Comparison of ENCODE assay signal across 1 cellular context in genomic region chr10:118046491-118047362, GRCh38.
TF ChIP-seq lines count a peak whose summit lies in the region.

A gene with protein sequence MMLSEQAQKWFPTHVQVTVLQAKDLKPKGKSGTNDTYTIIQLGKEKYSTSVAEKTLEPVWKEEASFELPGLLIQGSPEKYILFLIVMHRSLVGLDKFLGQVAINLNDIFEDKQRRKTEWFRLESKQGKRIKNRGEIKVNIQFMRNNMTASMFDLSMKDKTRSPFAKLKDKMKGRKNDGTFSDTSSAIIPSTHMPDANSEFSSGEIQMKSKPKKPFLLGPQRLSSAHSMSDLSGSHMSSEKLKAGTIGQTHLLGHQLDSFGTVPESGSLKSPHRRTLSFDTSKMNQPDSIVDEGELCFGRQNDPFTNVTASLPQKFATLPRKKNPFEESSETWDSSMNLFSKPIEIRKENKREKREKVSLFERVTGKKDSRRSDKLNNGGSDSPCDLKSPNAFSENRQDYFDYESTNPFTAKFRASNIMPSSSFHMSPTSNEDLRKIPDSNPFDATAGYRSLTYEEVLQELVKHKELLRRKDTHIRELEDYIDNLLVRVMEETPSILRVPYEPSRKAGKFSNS (minus strand): TSS chr10:118046941. CDS start chr10:118046163, 778 bp downstream.

TF ChIP-seq in HepG2, 621 proteins besides CTCF, POLR2A, EP300 and RAD21 (continued from another document and continues in another):
- TF ChIP-seq ZNF580 (CRISPR knock-in tag; IDR thresholded peaks at IDR 0.05; ENCODE audit: borderline replicate concordance, low read depth) (no peak), HNRNPUL1 (IDR thresholded peaks at IDR 0.05; ENCODE audit: low read depth, low read length) (no peak), CREB1 (IDR thresholded peaks at IDR 0.05) (no peak; the same call in 1 of the 2 replicates), CREB1 (CRISPR knock-in tag; IDR thresholded peaks at IDR 0.05) (no peak), ISX (CRISPR knock-in tag; conservative IDR thresholded peaks at IDR 0.05) (no peak), PHF8 (CRISPR knock-in tag; IDR thresholded peaks at IDR 0.05) (peak; percentile 92), ZNF672 (CRISPR knock-in tag; IDR thresholded peaks at IDR 0.05) (no peak), RBM22 (optimal IDR thresholded peaks at IDR 0.05; ENCODE audit: low read length) (peak; percentile 94), MZF1 (CRISPR knock-in tag; IDR thresholded peaks at IDR 0.05; ENCODE audit: borderline replicate concordance) (no peak), ZNF282 (IDR thresholded peaks at IDR 0.05; ENCODE audit: partially characterized antibody) (no peak), FLYWCH1 (CRISPR knock-in tag; IDR thresholded peaks at IDR 0.05) (no peak), POLR2G (IDR thresholded peaks at IDR 0.05; ENCODE audit: low read depth, low read length) (peak; percentile 76), ZNF7 (CRISPR knock-in tag; IDR thresholded peaks at IDR 0.05) (no peak), ATF1 (CRISPR knock-in tag; IDR thresholded peaks at IDR 0.05) (no peak), ZNF180 (CRISPR knock-in tag; IDR thresholded peaks at IDR 0.05; ENCODE audit: borderline replicate concordance, low read depth) (no peak), ZNF792 (CRISPR knock-in tag; IDR thresholded peaks at IDR 0.05) (0 out of 2 replicates have a peak, but pooled peaks have one; percentile 23), NFRKB (IDR thresholded peaks at IDR 0.05) (no peak), ETV6 (CRISPR knock-in tag; conservative IDR thresholded peaks at IDR 0.05) (no peak), NONO (IDR thresholded peaks at IDR 0.05) (no peak), NONO (CRISPR knock-in tag; conservative IDR thresholded peaks at IDR 0.05) (peak; percentile 46; the same call in 1 of the 2 replicates), ZNF101 (CRISPR knock-in tag; IDR thresholded peaks at IDR 0.05; ENCODE audit: borderline replicate concordance, low read depth) (no peak), TARDBP (CRISPR knock-in tag; IDR thresholded peaks at IDR 0.05) (peak; percentile 13; the same call in 1 of the 2 replicates), TCF12 (IDR thresholded peaks at IDR 0.05) (no peak), TCF12 (CRISPR knock-in tag; IDR thresholded peaks at IDR 0.05) (peak; percentile 42; the same call in 1 of the 2 replicates), BORCS8-MEF2B (CRISPR knock-in tag; IDR thresholded peaks at IDR 0.05) (no peak), HCFC1 (IDR thresholded peaks at IDR 0.05; ENCODE audit: low read depth, low read length) (peak; percentile 52), ZNF564 (CRISPR knock-in tag; IDR thresholded peaks at IDR 0.05) (peak; percentile 33; the same call in 1 of the 2 replicates), ISL2 (CRISPR knock-in tag; IDR thresholded peaks at IDR 0.05) (0 out of 2 replicates have a peak, but pooled peaks have one; percentile 30), ZNF850 (CRISPR knock-in tag; conservative IDR thresholded peaks at IDR 0.05) (no peak), ZZZ3 (CRISPR knock-in tag; IDR thresholded peaks at IDR 0.05; ENCODE audit: borderline replicate concordance) (no peak), ARID2 (CRISPR knock-in tag; IDR thresholded peaks at IDR 0.05; ENCODE audit: borderline replicate concordance) (no peak), SMARCC2 (IDR thresholded peaks at IDR 0.05) (no peak), ZNF142 (CRISPR knock-in tag; IDR thresholded peaks at IDR 0.05) (peak; percentile 57; the same call in 1 of the 2 replicates), IKZF4 (CRISPR knock-in tag; IDR thresholded peaks at IDR 0.05; ENCODE audit: borderline replicate concordance, low read depth, not compliant biosample characterization) (no peak), AKNA (CRISPR knock-in tag; IDR thresholded peaks at IDR 0.05; ENCODE audit: borderline replicate concordance) (no peak), SOX6 (IDR thresholded peaks at IDR 0.05) (no peak), SOX6 (CRISPR knock-in tag; IDR thresholded peaks at IDR 0.05) (no peak), SIN3B (IDR thresholded peaks at IDR 0.05; ENCODE audit: low read length) (no peak), LCORL (IDR thresholded peaks at IDR 0.05) (no peak), LCORL (CRISPR knock-in tag; IDR thresholded peaks at IDR 0.05) (peak; percentile 91), ZNF484 (CRISPR knock-in tag; IDR thresholded peaks at IDR 0.05; ENCODE audit: borderline replicate concordance, low read depth) (no peak), ZNF883 (CRISPR knock-in tag; IDR thresholded peaks at IDR 0.05; ENCODE audit: not compliant biosample characterization) (peak; percentile 18), ZNF207 (IDR thresholded peaks at IDR 0.05; ENCODE audit: borderline replicate concordance) (no peak), SP4 (CRISPR knock-in tag; IDR thresholded peaks at IDR 0.05) (peak; percentile 82; the same call in 1 of the 2 replicates), CREB3 (CRISPR knock-in tag; IDR thresholded peaks at IDR 0.05) (peak; percentile 68; the same call in 1 of the 2 replicates), RBFOX2 (IDR thresholded peaks at IDR 0.05; ENCODE audit: low read depth, low read length) (peak; percentile 85), MED1 (CRISPR knock-in tag; IDR thresholded peaks at IDR 0.05) (0 out of 2 replicates have a peak, but pooled peaks have one; percentile 20)
- TF ChIP-seq, protein P1, sequence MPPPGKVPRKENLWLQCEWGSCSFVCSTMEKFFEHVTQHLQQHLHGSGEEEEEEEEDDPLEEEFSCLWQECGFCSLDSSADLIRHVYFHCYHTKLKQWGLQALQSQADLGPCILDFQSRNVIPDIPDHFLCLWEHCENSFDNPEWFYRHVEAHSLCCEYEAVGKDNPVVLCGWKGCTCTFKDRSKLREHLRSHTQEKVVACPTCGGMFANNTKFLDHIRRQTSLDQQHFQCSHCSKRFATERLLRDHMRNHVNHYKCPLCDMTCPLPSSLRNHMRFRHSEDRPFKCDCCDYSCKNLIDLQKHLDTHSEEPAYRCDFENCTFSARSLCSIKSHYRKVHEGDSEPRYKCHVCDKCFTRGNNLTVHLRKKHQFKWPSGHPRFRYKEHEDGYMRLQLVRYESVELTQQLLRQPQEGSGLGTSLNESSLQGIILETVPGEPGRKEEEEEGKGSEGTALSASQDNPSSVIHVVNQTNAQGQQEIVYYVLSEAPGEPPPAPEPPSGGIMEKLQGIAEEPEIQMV (CRISPR knock-in tag; IDR thresholded peaks at IDR 0.05; ENCODE audit: low read depth): peak; percentile 44; the same call in 1 of the 2 replicates
- TF ChIP-seq, protein P2, sequence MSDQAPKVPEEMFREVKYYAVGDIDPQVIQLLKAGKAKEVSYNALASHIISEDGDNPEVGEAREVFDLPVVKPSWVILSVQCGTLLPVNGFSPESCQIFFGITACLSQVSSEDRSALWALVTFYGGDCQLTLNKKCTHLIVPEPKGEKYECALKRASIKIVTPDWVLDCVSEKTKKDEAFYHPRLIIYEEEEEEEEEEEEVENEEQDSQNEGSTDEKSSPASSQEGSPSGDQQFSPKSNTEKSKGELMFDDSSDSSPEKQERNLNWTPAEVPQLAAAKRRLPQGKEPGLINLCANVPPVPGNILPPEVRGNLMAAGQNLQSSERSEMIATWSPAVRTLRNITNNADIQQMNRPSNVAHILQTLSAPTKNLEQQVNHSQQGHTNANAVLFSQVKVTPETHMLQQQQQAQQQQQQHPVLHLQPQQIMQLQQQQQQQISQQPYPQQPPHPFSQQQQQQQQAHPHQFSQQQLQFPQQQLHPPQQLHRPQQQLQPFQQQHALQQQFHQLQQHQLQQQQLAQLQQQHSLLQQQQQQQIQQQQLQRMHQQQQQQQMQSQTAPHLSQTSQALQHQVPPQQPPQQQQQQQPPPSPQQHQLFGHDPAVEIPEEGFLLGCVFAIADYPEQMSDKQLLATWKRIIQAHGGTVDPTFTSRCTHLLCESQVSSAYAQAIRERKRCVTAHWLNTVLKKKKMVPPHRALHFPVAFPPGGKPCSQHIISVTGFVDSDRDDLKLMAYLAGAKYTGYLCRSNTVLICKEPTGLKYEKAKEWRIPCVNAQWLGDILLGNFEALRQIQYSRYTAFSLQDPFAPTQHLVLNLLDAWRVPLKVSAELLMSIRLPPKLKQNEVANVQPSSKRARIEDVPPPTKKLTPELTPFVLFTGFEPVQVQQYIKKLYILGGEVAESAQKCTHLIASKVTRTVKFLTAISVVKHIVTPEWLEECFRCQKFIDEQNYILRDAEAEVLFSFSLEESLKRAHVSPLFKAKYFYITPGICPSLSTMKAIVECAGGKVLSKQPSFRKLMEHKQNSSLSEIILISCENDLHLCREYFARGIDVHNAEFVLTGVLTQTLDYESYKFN (CRISPR knock-in tag; conservative IDR thresholded peaks at IDR 0.05): 0 out of 2 replicates have a peak, but pooled peaks have one; percentile 20
- TF ChIP-seq, protein P3, sequence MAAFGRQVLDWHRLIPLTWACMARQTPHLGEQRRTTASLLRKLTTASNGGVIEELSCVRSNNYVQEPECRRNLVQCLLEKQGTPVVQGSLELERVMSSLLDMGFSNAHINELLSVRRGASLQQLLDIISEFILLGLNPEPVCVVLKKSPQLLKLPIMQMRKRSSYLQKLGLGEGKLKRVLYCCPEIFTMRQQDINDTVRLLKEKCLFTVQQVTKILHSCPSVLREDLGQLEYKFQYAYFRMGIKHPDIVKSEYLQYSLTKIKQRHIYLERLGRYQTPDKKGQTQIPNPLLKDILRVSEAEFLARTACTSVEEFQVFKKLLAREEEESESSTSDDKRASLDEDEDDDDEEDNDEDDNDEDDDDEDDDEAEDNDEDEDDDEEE (CRISPR knock-in tag; IDR thresholded peaks at IDR 0.05): no peak
